Comparison of ENCODE assay signal across 13 cellular contexts in genomic region chr7:157508477-157508881, GRCh38.
"Had no signal": no experiment of that assay in that cellular context is flagged by ENCODE, and none has a peak within 500 bp of the region (broad histone marks: within the 10 kb centered on the region; RNA-seq: fewer than 3 reads in every experiment).

No MANE protein-coding gene starts in this region.

- H3K9me3 ChIP-seq: prostate gland had no signal

- H2AFZ ChIP-seq: hepatocyte had no signal

- H3K27ac Mint-ChIP-seq: activated naive CD4-positive, alpha-beta T cell treated with anti-CD3 and anti-CD28 coated beads, Interleukin-2, amount 10 ng/mL, durations not matched to agents 7 days and 5 days; activated T-helper 1 cell treated with anti-CD3 and anti-CD28 coated beads, Interleukin-12 subunit alpha, Interleukin-12 subunit beta, Interleukin-2, Interleukin-4 antibody, amounts not matched to agents 30 ng/mL and 10 ng/mL and 1 ng/mL, durations not matched to agents 14 hours and 24 hours and 36 hours had no signal

- H3K4me3 Mint-ChIP-seq: activated naive CD4-positive, alpha-beta T cell treated with anti-CD3 and anti-CD28 coated beads, Interleukin-2, amount 10 ng/mL, durations not matched to agents 7 days and 5 days; activated T-helper 1 cell treated with anti-CD3 and anti-CD28 coated beads, Interleukin-12 subunit alpha, Interleukin-12 subunit beta, Interleukin-2, Interleukin-4 antibody, amounts not matched to agents 30 ng/mL and 10 ng/mL and 1 ng/mL, durations not matched to agents 14 hours and 24 hours and 36 hours had no signal

- ATAC-seq: activated CD4-positive, CD25-positive, alpha-beta regulatory T cell treated with anti-CD3 and anti-CD28 coated beads, Interleukin-2, amount 50 U/mL, for 24 hours; stimulated activated naive CD8-positive, alpha-beta T cell treated with anti-CD3 and anti-CD28 coated beads, Interleukin-15, Interleukin-2, amounts not matched to agents 100 U/mL and 50 U/mL, for 24 hours had no signal

- H3K4me3 ChIP-seq: hepatocyte, prostate gland had no signal

- DNase-seq: activated CD4-positive, alpha-beta T cell treated with anti-CD3 and anti-CD28 coated beads, Interleukin-2, amount 50 U/mL, for 4 hours; activated naive CD4-positive, alpha-beta T cell treated with anti-CD3 and anti-CD28 coated beads, Interleukin-2, amount 10 ng/mL, durations not matched to agents 7 days and 5 days; caudate nucleus; effector memory CD4-positive, alpha-beta T cell; erythroblast; kidney; midbrain; stimulated activated CD4-positive, alpha-beta T cell treated with anti-CD3 and anti-CD28 coated beads, Interleukin-2, amount 100 ng/mL, for 48 hours; stimulated activated naive CD8-positive, alpha-beta T cell treated with anti-CD3 and anti-CD28 coated beads, Interleukin-15, Interleukin-2, amounts not matched to agents 100 U/mL and 50 U/mL, for 24 hours had no signal

- H3K36me3 ChIP-seq: prostate gland had no signal

- H3K4me2 ChIP-seq: hepatocyte had no signal

- H3K4me1 ChIP-seq: prostate gland had no signal

- H3K27ac ChIP-seq: hepatocyte, prostate gland had no signal
